ENCODE assay signal across 8 cellular contexts in genomic region chr4:76897522-76898384, GRCh38. TPM values are rescaled to one million over a fixed set of nuclear protein-coding genes. Genes with fewer than 3 reads are reported as not detected.
A peak's percentile ranks its signal among the peaks of the same experiment; 100 is the strongest.
DNase-seq lines count a peak whose midpoint lies in the region; ATAC-seq and TF ChIP-seq lines count a peak whose summit lies in the region.

TSS of gene SOWAHB (minus strand) at chr4:76898144. CDS start at chr4:76897849, 295 bp downstream.

- H3K27ac ChIP-seq in A673 (ENCODE audit: low read depth, low read length, poor library complexity, severe bottlenecking) (no peak within 1 kb of the TSS), osteoblast (ENCODE audit: low read depth, low read length) (no peak within 1 kb of the TSS)

- CTCF ChIA-PET in A673 (lab: Charles Lee): no interaction called here

- peak within 1 kb of the TSS; percentile 31 for H3K4me3 Mint-ChIP-seq in activated T-helper 17 cell treated with anti-CD3 and anti-CD28 coated beads, Interleukin-2, amount 50 U/mL, for 72 hours

- no peaks in the 10 kb centered on the region for H3K4me1 ChIP-seq in A673 (ENCODE audit: insufficient read depth, low read length, poor library complexity, severe bottlenecking)
- peaks cover 4% of the 10 kb centered on the region for H3K4me1 ChIP-seq in osteoblast (ENCODE audit: insufficient read depth, low read length)

- intact Hi-C loops in A673 (cut with micrococcal nuclease; ENCODE audit: unreplicated experiment): no loop called here

- H3K27me3 ChIP-seq in A673 (replicated peaks; ENCODE audit: insufficient read depth, low read depth, low read length, poor library complexity) (peaks cover 29% of the 10 kb centered on the region), osteoblast (ENCODE audit: insufficient read depth, low read length) (peaks cover 69% of the 10 kb centered on the region)

- no peaks in the 10 kb centered on the region for H3K4me1 Mint-ChIP-seq in activated T-helper 17 cell treated with anti-CD3 and anti-CD28 coated beads, Interleukin-2, amount 50 U/mL, for 72 hours

- BruUV-seq in A673 (replicated peaks; lab: Mats Ljungman, UMichigan): no TSS peak

- POLR2A ChIA-PET in A673 (lab: Charles Lee; ENCODE audit: low non-redundant PET): no interaction called here

- no peaks in the 10 kb centered on the region for H3K79me2 ChIP-seq in osteoblast (ENCODE audit: insufficient read depth, low read length)

- no peak for DNase-seq in A673 (ENCODE audit: low spot score)
- peak; percentile 72 for DNase-seq in NCI-H2029 (lab: John Stamatoyannopoulos, UW)
- peak in 1 of 2 donors; percentile 25 for DNase-seq in foreskin fibroblast
- peak; percentile 84 for DNase-seq in osteoblast (ENCODE audit: insufficient read length, low spot score, missing footprints)
- DNase-seq in NOMO-1 (lab: John Stamatoyannopoulos, UW; ENCODE audit: unreplicated experiment in 2 of 2): no peak

- peak within 1 kb of the TSS; percentile 76 for H3K4me2 ChIP-seq in osteoblast (ENCODE audit: insufficient read depth, low read length)

- H3K9me3 ChIP-seq in A673 (ENCODE audit: low read depth, low read length, poor library complexity, severe bottlenecking): no peaks in the 10 kb centered on the region
- no peaks in the 10 kb centered on the region for H3K9me3 ChIP-seq in osteoblast (ENCODE audit: low read depth, low read length)

- ATAC-seq in GM19324 (IDR thresholded peaks at IDR 0.05; ENCODE audit: low FRiP score, unreplicated experiment) (peak; percentile 54), GM18520 (IDR thresholded peaks at IDR 0.05; ENCODE audit: unreplicated experiment) (no peak)
- ATAC-seq in activated T-helper 17 cell treated with anti-CD3 and anti-CD28 coated beads, Interleukin-2, amount 50 U/mL, for 72 hours (replicated peaks): peak; percentile 68

- no peaks in the 10 kb centered on the region for H3K36me3 ChIP-seq in A673 (ENCODE audit: insufficient read depth, low read length, poor library complexity, severe bottlenecking)
- no peaks in the 10 kb centered on the region for H3K36me3 ChIP-seq in osteoblast (ENCODE audit: insufficient read depth, low read length)

- no peaks in the 10 kb centered on the region for H3K9me3 Mint-ChIP-seq in activated T-helper 17 cell treated with anti-CD3 and anti-CD28 coated beads, Interleukin-2, amount 50 U/mL, for 72 hours

- peak within 1 kb of the TSS; percentile 43 for H3K4me3 ChIP-seq in A673 (ENCODE audit: low read depth, low read length, poor library complexity, severe bottlenecking)
- peak within 1 kb of the TSS; percentile 40 to 47 for H3K4me3 ChIP-seq in foreskin fibroblast (ENCODE audit: low read depth in 1 of 2, low read length in 2 of 2)
- H3K4me3 ChIP-seq in osteoblast (ENCODE audit: insufficient read depth, low read length): peak within 1 kb of the TSS; percentile 55

- H2AFZ ChIP-seq in osteoblast (ENCODE audit: low read length): peak within 1 kb of the TSS; percentile 51

- no peaks in the 10 kb centered on the region for H3K36me3 Mint-ChIP-seq in activated T-helper 17 cell treated with anti-CD3 and anti-CD28 coated beads, Interleukin-2, amount 50 U/mL, for 72 hours (ENCODE audit: low read depth)

- no peaks in the 10 kb centered on the region for H4K20me1 ChIP-seq in osteoblast (ENCODE audit: insufficient read depth, low read length)

- TF ChIP-seq CTCF in A673 (conservative IDR thresholded peaks at IDR 0.05; ENCODE audit: low read depth, low read length) (no peak), foreskin fibroblast (IDR thresholded peaks at IDR 0.05; ENCODE audit: low read depth, low read length) (no peak), osteoblast (IDR thresholded peaks at IDR 0.05; ENCODE audit: extremely low read depth, low read depth, low read length) (no peak)

- H3K27me3 Mint-ChIP-seq in activated T-helper 17 cell treated with anti-CD3 and anti-CD28 coated beads, Interleukin-2, amount 50 U/mL, for 72 hours: peaks cover 27% of the 10 kb centered on the region

- H3K27ac Mint-ChIP-seq in activated T-helper 17 cell treated with anti-CD3 and anti-CD28 coated beads, Interleukin-2, amount 50 U/mL, for 72 hours: no peak within 1 kb of the TSS

RNA-seq across cellular contexts. Expression of gene SOWAHB, which starts in this region (rescaled TPM):
- total RNA-seq in A673 (2021) (0.13 and 0.15 TPM in 2 replicates), osteoblast (under 0.01 TPM in 2 replicates)
- total RNA-seq in activated T-helper 17 cell treated with anti-CD3 and anti-CD28 coated beads, Interleukin-2, amount 50 U/mL, for 72 hours: not detected

Comparison
In these comparisons a context has a peak if more than half of its experiments do, and no peak if none do; other contexts are left out.
1. Peak in ATAC-seq in activated T-helper 17 cell treated with anti-CD3 and anti-CD28 coated beads, Interleukin-2, amount 50 U/mL, for 72 hours; RNA of the gene not detected or under 1 TPM.
2. Peak in DNase-seq, H3K4me3 ChIP-seq and H3K4me2 ChIP-seq in osteoblast; RNA of the gene not detected or under 1 TPM.